Comparison of ENCODE assay signal across 13 cellular contexts in genomic region chr4:83054928-83055327, GRCh38. TPM values are rescaled to one million over a fixed set of nuclear protein-coding genes. Genes with fewer than 3 reads are reported as not detected.
DNase-seq lines count a peak whose midpoint lies in the region; ATAC-seq and TF ChIP-seq lines count a peak whose summit lies in the region.
"Had no signal": no experiment of that assay in that cellular context is flagged by ENCODE, and none has a peak within 500 bp of the region (broad histone marks: within the 10 kb centered on the region; RNA-seq: fewer than 3 reads in every experiment).

No MANE protein-coding gene starts in this region.

- H4K20me1 ChIP-seq in osteoblast (ENCODE audit: insufficient read depth, low read length): no peaks in the 10 kb centered on the region

- peak; percentile 57 for TF ChIP-seq CTCF in LNCAP (IDR thresholded peaks at IDR 0.05)
- peak; percentile 80 for TF ChIP-seq CTCF in chondrocyte (IDR thresholded peaks at IDR 0.05)
- TF ChIP-seq CTCF in osteoblast (IDR thresholded peaks at IDR 0.05; ENCODE audit: extremely low read depth, low read depth, low read length): peak; percentile 42

- no peaks in the 10 kb centered on the region for H3K27me3 ChIP-seq in osteoblast (ENCODE audit: insufficient read depth, low read length)

- no peak overlapping the region for H2AFZ ChIP-seq in osteoblast (ENCODE audit: low read length)

- H3K4me1 Mint-ChIP-seq in chondrocyte (ENCODE audit: low read depth): no peaks in the 10 kb centered on the region
- H3K4me1 Mint-ChIP-seq: CD14-positive monocyte; stimulated activated naive CD8-positive, alpha-beta T cell treated with anti-CD3 and anti-CD28 coated beads, Interleukin-15, amount 100 ng/mL, for 72 hours had no signal

- no peak overlapping the region for H3K27ac Mint-ChIP-seq in chondrocyte (ENCODE audit: unreplicated experiment)
- H3K27ac Mint-ChIP-seq: activated B cell treated with CpG ODN at 0.5 μM for 24 hours; CD14-positive monocyte; stimulated activated naive CD8-positive, alpha-beta T cell treated with anti-CD3 and anti-CD28 coated beads, Interleukin-15, amount 100 ng/mL, for 72 hours had no signal

- H3K36me3 ChIP-seq in osteoblast (ENCODE audit: insufficient read depth, low read length): peaks cover 53% of the 10 kb centered on the region

- H3K4me1 ChIP-seq in osteoblast (ENCODE audit: insufficient read depth, low read length): no peaks in the 10 kb centered on the region

- H3K4me2 ChIP-seq in osteoblast (ENCODE audit: insufficient read depth, low read length): no peak overlapping the region

- ATAC-seq in GM18502 (IDR thresholded peaks at IDR 0.05; ENCODE audit: poor library complexity, unreplicated experiment): no peak
- ATAC-seq: stimulated activated naive CD8-positive, alpha-beta T cell treated with anti-CD3 and anti-CD28 coated beads, Interleukin-15, amount 100 ng/mL, for 72 hours had no signal

- H3K9me3 Mint-ChIP-seq in chondrocyte (ENCODE audit: low read depth): no peaks in the 10 kb centered on the region
- H3K9me3 Mint-ChIP-seq: activated B cell treated with CpG ODN at 0.5 μM for 24 hours; CD14-positive monocyte; stimulated activated naive CD8-positive, alpha-beta T cell treated with anti-CD3 and anti-CD28 coated beads, Interleukin-15, amount 100 ng/mL, for 72 hours had no signal

- peaks cover 22% of the 10 kb centered on the region for H3K36me3 Mint-ChIP-seq in chondrocyte (ENCODE audit: low read depth)

- H3K4me3 Mint-ChIP-seq in chondrocyte (ENCODE audit: unreplicated experiment): no peak overlapping the region
- H3K4me3 Mint-ChIP-seq: activated B cell treated with CpG ODN at 0.5 μM for 24 hours; CD14-positive monocyte; stimulated activated naive CD8-positive, alpha-beta T cell treated with anti-CD3 and anti-CD28 coated beads, Interleukin-15, amount 100 ng/mL, for 72 hours had no signal

- no peaks in the 10 kb centered on the region for H3K27me3 Mint-ChIP-seq in chondrocyte (ENCODE audit: low read depth)
- H3K27me3 Mint-ChIP-seq: activated B cell treated with CpG ODN at 0.5 μM for 24 hours; stimulated activated naive CD8-positive, alpha-beta T cell treated with anti-CD3 and anti-CD28 coated beads, Interleukin-15, amount 100 ng/mL, for 72 hours had no signal

- no peak overlapping the region for H3K27ac ChIP-seq in osteoblast (ENCODE audit: low read depth, low read length)

- DNase-seq in NCI-H526 (lab: John Stamatoyannopoulos, UW): peak; percentile 2 to 5
- no peak for DNase-seq in NCI-H526 treated with DMSO at 0.1 percent for 48 hours (lab: John Stamatoyannopoulos, UW)
- DNase-seq in chondrocyte (ENCODE audit: low spot score): no peak
- DNase-seq in osteoblast (ENCODE audit: insufficient read length, low spot score, missing footprints): no peak
- no peak for DNase-seq in NCI-H510A (lab: John Stamatoyannopoulos, UW)
- DNase-seq in NCI-H187 (lab: John Stamatoyannopoulos, UW): no peak
- DNase-seq: activated B cell treated with CpG ODN at 0.5 μM for 24 hours; effector CD4-positive, alpha-beta T cell; NCI-H146; stimulated activated naive CD8-positive, alpha-beta T cell treated with anti-CD3 and anti-CD28 coated beads, Interleukin-15, amount 100 ng/mL, for 72 hours had no signal

- H3K9me3 ChIP-seq in osteoblast (ENCODE audit: low read depth, low read length): no peaks in the 10 kb centered on the region

- no peak overlapping the region for H3K4me3 ChIP-seq in osteoblast (ENCODE audit: insufficient read depth, low read length)

- H3K79me2 ChIP-seq in osteoblast (ENCODE audit: insufficient read depth, low read length): no peaks in the 10 kb centered on the region

RNA-seq across cellular contexts. Expression of gene COPS4, which starts 19.9 kb away (rescaled TPM):
- 30.6 to 37.5 TPM (median 31.8 TPM) in 3 replicates for total RNA-seq in chondrocyte
- 79.3 TPM in 2 replicates for total RNA-seq in osteoblast

RNA-seq across cellular contexts. Expression of gene LIN54, which starts 44.3 kb away (rescaled TPM):
- 12.2 to 13.3 TPM (median 12.3 TPM) in 3 replicates for total RNA-seq in chondrocyte
- total RNA-seq in osteoblast: 14.8 and 17.7 TPM in 2 replicates

RNA-seq across cellular contexts. Expression of gene PLAC8, which starts 59.6 kb away (rescaled TPM):
- 0.51 TPM in 1 of 3 replicates, not detected in the others for total RNA-seq in chondrocyte
- 0.59 and 0.72 TPM in 2 replicates for total RNA-seq in osteoblast

Comparison
In these comparisons a context has a peak if more than half of its experiments do, and no peak if none do; other contexts are left out.
1. DNase-seq: peak in NCI-H526 (2 of 2); none in NCI-H526 treated with DMSO at 0.1 percent for 48 hours (single experiment), chondrocyte (single experiment), osteoblast (single experiment), NCI-H510A (single experiment) and NCI-H187 (0 of 2).
2. Peak in every context shown above with its lines, with median percentiles within 50 percentile points of each other: CTCF ChIP-seq.